ENCODE assay signal across 25 cellular contexts in genomic region chr1:184660462-184661191, GRCh38.
"Had no signal": no experiment of that assay in that cellular context is flagged by ENCODE, and none has a peak within 500 bp of the region (broad histone marks: within the 10 kb centered on the region; RNA-seq: fewer than 3 reads in every experiment).

No MANE protein-coding gene starts in this region.

- DNase-seq: activated CD4-positive, alpha-beta T cell treated with anti-CD3 and anti-CD28 coated beads for 48 hours; activated CD4-positive, alpha-beta T cell treated with anti-CD3 and anti-CD28 coated beads, Interleukin-2, amount 50 U/mL, for 4 hours; activated CD4-positive, CD25-positive, alpha-beta regulatory T cell treated with anti-CD3 and anti-CD28 coated beads, Interleukin-2, amount 50 U/mL, for 72 hours; activated CD8-positive, alpha-beta memory T cell treated with anti-CD3 and anti-CD28 coated beads, Interleukin-2, amount 50 U/mL, for 48 hours; activated CD8-positive, alpha-beta T cell treated with anti-CD3 and anti-CD28 coated beads, Interleukin-2, amount 10 ng/mL, durations not matched to agents 7 days and 5 days; activated effector memory CD4-positive, alpha-beta T cell treated with Interleukin-2 at 50 U/mL for 16 hours; activated naive CD4-positive, alpha-beta T cell; activated T-cell treated with anti-CD3 and anti-CD28 coated beads, Interleukin-2, amount 50 U/mL, for 1 hour; amniotic stem cell; NCI-H1048; NCI-H1417 treated with DMSO at 0.1 percent for 48 hours; NCI-H1694; NCI-H2029; NCI-H2107; NCI-H345; NCI-H510A; NCI-H526 treated with DMSO at 0.1 percent for 48 hours; NK-92 treated with Interleukin-12 subunit alpha and Interleukin-12 subunit beta, amount 100 ng/mL, for 24 hours; OCI-M1; Peyer's patch; SHP77 had no signal

- H3K9me3 ChIP-seq: Peyer's patch, SJSA1 had no signal

- H3K4me3 ChIP-seq: cardiac muscle cell, Peyer's patch, SJSA1 had no signal

- H3K27me3 ChIP-seq: cardiac muscle cell, Peyer's patch, SJSA1 had no signal

- H3K36me3 ChIP-seq: cardiac muscle cell, Peyer's patch, SJSA1 had no signal

- H3K27ac ChIP-seq: cardiac muscle cell, Peyer's patch, RWPE1, SJSA1 had no signal

- ATAC-seq: activated CD8-positive, alpha-beta T cell treated with anti-CD3 and anti-CD28 coated beads, Interleukin-2, amount 10 ng/mL, durations not matched to agents 7 days and 5 days; WTC11 had no signal
